Comparison of ENCODE assay signal across 25 cellular contexts in the genomic region with DNA sequence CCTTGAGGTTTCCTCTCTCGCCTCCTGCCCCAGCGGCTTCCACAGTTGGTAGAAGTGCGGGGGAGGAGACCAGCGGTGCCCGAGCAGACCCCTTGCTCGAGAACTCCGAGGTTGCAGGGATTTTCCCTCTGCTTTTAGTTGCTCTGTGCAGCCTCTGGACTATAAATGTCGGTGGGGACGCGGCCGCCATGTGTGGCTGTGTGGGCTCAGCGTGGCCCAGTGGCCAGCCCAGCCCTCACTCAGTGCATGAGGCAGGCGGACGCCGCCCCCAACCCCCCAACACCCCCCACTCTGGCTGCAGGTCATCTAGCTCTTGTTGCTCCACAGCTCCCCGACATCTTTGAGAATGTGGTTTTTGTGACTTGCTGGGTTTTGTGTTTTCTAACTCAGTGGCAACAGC. TPM values are rescaled to one million over a fixed set of nuclear protein-coding genes. Genes with fewer than 3 reads are reported as not detected.
"Had no signal": no experiment of that assay in that cellular context is flagged by ENCODE, and none has a peak within 500 bp of the region (broad histone marks: within the 10 kb centered on the region; RNA-seq: fewer than 3 reads in every experiment).

No MANE protein-coding gene starts in this region.

- H3K9me3 ChIP-seq: MG63, SJSA1 had no signal

- H3K27me3 ChIP-seq: MG63, SJSA1 had no signal

- DNase-seq: IMR-90, Karpas-422, KG1, MG63, NCI-H1092, NCI-H1105 treated with DMSO at 0.1 percent for 48 hours, NCI-H1417 treated with DMSO at 0.1 percent for 48 hours, NCI-H146, NCI-H1694 treated with DMSO at 0.1 percent for 48 hours, NCI-H1930, NCI-H2081 treated with DMSO at 0.1 percent for 48 hours, NCI-H2171, NCI-H226, NCI-H446, NCI-H510A, NCI-H524 treated with DMSO at 0.1 percent for 48 hours, NCI-H69, NCI-H774, Right ventricle myocardium superior, RPMI8226, SIG-M5 had no signal

- H3K4me3 ChIP-seq: MG63, SJSA1, SK-N-MC had no signal

- H3K4me1 ChIP-seq: SJSA1 had no signal

- H3K27ac ChIP-seq: SJSA1, SK-N-MC had no signal

RNA-seq across cellular contexts. Expression of gene GAL3ST2, which starts 57.5 kb away (rescaled TPM):
- total RNA-seq: HT-29; IMR-90; Right ventricle myocardium superior; SJSA1; T-helper 1 cell treated with Interleukin-12 subunit alpha and Interleukin-12 subunit beta and Interleukin-4 antibody, amounts not matched to agents 30 ng/mL and 1 ng/mL, for 36 hours had no signal
